ENCODE assay signal across 18 cellular contexts in genomic region chr20:57953638-57954037, GRCh38.
A peak's percentile ranks its signal among the peaks of the same experiment; 100 is the strongest.
DNase-seq lines count a peak whose midpoint lies in the region; TF ChIP-seq lines count a peak whose summit lies in the region.
"Had no signal": no experiment of that assay in that cellular context is flagged by ENCODE, and none has a peak within 500 bp of the region (broad histone marks: within the 10 kb centered on the region; RNA-seq: fewer than 3 reads in every experiment).

No MANE protein-coding gene starts in this region.

- POLR2A ChIA-PET in HEK293T (lab: Yijun Ruan, JAX), result no interaction called here

- H3K4me1 ChIP-seq in BLaER1 (peaks cover 14% of the 10 kb centered on the region), stomach (no peaks in the 10 kb centered on the region)
- H3K4me1 ChIP-seq: right lobe of liver had no signal

- no peaks in the 10 kb centered on the region for H3K9me3 ChIP-seq in BLaER1
- H3K9me3 ChIP-seq in stomach, result no peaks in the 10 kb centered on the region
- H3K9me3 ChIP-seq: ascending aorta, right lobe of liver had no signal

- H3K36me3 ChIP-seq in BLaER1 (no peaks in the 10 kb centered on the region), stomach (no peaks in the 10 kb centered on the region)
- H3K36me3 ChIP-seq: ascending aorta, right lobe of liver had no signal

- H3K27me3 ChIP-seq in BLaER1, result no peaks in the 10 kb centered on the region
- no peaks in the 10 kb centered on the region for H3K27me3 ChIP-seq in stomach
- H3K27me3 ChIP-seq: ascending aorta, right lobe of liver had no signal

- TF ChIP-seq CTCF in choroid plexus epithelial cell (conservative IDR thresholded peaks at IDR 0.05; ENCODE audit: low read depth, low read length) (no peak), stomach (IDR thresholded peaks at IDR 0.05) (no peak)

- no peaks in the 10 kb centered on the region for H4K20me1 ChIP-seq in BLaER1

- TF ChIP-seq EP300 in stomach (IDR thresholded peaks at IDR 0.05), result no peak

- no peak for TF ChIP-seq POLR2A in stomach (IDR thresholded peaks at IDR 0.05)

- intact Hi-C loops in stomach (cut with DNase I; ENCODE audit: low total_unique reads), result no loop called here

- peak overlapping the region; percentile 39; the same call in 1 of the 2 replicates for H3K4me2 ChIP-seq in BLaER1

- DNase-seq in HEK293T (ENCODE audit: extremely low spot score) (no peak), NOMO-1 treated with dmso at 0.1 percent for 144 hours (lab: John Stamatoyannopoulos, UW; ENCODE audit: unreplicated experiment) (peak; percentile 67), choroid plexus epithelial cell (ENCODE audit: low read depth) (peak; percentile 30), SHP77 treated with DMSO at 0.1 percent for 48 hours (lab: John Stamatoyannopoulos, UW) (no peak), stomach (no peak), NCI-H2171 treated with DMSO at 0.1 percent for 48 hours (lab: John Stamatoyannopoulos, UW) (no peak)
- DNase-seq in stimulated activated naive CD4-positive, alpha-beta T cell (lab: John Stamatoyannopoulos, UW), result no peak
- DNase-seq: activated gamma-delta T cell treated with Interleukin-2 at 50 U/mL for 16 hours; CD8-positive, alpha-beta memory T cell; cortex of kidney; erythroblast; NCI-H1092; occipital lobe; right lobe of liver; substantia nigra; T1000 had no signal

- CTCF ChIA-PET in HEK293T (lab: Yijun Ruan, JAX), result no interaction called here

- H3K27ac ChIP-seq in BLaER1 (no peak overlapping the region), stomach (no peak overlapping the region)
- H3K27ac ChIP-seq: ascending aorta, right lobe of liver had no signal

- no peak overlapping the region for H3K9ac ChIP-seq in BLaER1

- WGBS in stomach, 5 donors, result 61 to 72% (median 64%) methylated on average over 4 of the region's 4 CpGs

- no peak overlapping the region for H3K4me3 ChIP-seq in BLaER1
- no peak overlapping the region for H3K4me3 ChIP-seq in choroid plexus epithelial cell (ENCODE audit: low read depth, low read length)
- no peak overlapping the region for H3K4me3 ChIP-seq in stomach
- H3K4me3 ChIP-seq: ascending aorta, right lobe of liver had no signal

TF ChIP-seq in HEK293T, 16 proteins besides CTCF, POLR2A, EP300 and RAD21:
- TF ChIP-seq NFRKB (IDR thresholded peaks at IDR 0.05) (no peak), PKNOX1 (IDR thresholded peaks at IDR 0.05) (peak; percentile 54)

Comparison
In these comparisons a context has a peak if more than half of its experiments do, and no peak if none do; other contexts are left out.
1. DNase-seq: peak in NOMO-1 treated with dmso at 0.1 percent for 144 hours (single experiment) and choroid plexus epithelial cell (single experiment); none in HEK293T (single experiment), SHP77 treated with DMSO at 0.1 percent for 48 hours (single experiment), stomach (single experiment), stimulated activated naive CD4-positive, alpha-beta T cell (0 of 6) and NCI-H2171 treated with DMSO at 0.1 percent for 48 hours (single experiment).